ENCODE assay signal across 16 cellular contexts in genomic region chr12:15741082-15741481, GRCh38. TPM values are rescaled to one million over a fixed set of nuclear protein-coding genes. Genes with fewer than 3 reads are reported as not detected.
A peak's percentile ranks its signal among the peaks of the same experiment; 100 is the strongest.
DNase-seq lines count a peak whose midpoint lies in the region; ATAC-seq and TF ChIP-seq lines count a peak whose summit lies in the region.
"Had no signal": no experiment of that assay in that cellular context is flagged by ENCODE, and none has a peak within 500 bp of the region (broad histone marks: within the 10 kb centered on the region; RNA-seq: fewer than 3 reads in every experiment).

No MANE protein-coding gene starts in this region.

- H3K27me3 ChIP-seq in foreskin keratinocyte = no peaks in the 10 kb centered on the region
- H3K27me3 ChIP-seq: BLaER1 had no signal

- DNase-seq in AG08396 (ENCODE audit: low spot score) = peak; percentile 13
- DNase-seq in HCEC 1CT = peak; percentile 47
- peak; percentile 24 for DNase-seq in RKO (ENCODE audit: low spot score)
- no peak for DNase-seq in foreskin keratinocyte
- no peak for DNase-seq in NCI-H1930 (lab: John Stamatoyannopoulos, UW)
- no peak for DNase-seq in HK-2 (ENCODE audit: unreplicated experiment)
- no peak for DNase-seq in NCI-H2107 (lab: John Stamatoyannopoulos, UW)
- DNase-seq: AML-193; Caco-2; CD8-positive, alpha-beta memory T cell; DND-41; Karpas-422 had no signal

- TF ChIP-seq CTCF in foreskin keratinocyte (conservative IDR thresholded peaks at IDR 0.05) = no peak

- no peaks in the 10 kb centered on the region for H3K4me1 ChIP-seq in foreskin keratinocyte
- H3K4me1 ChIP-seq: BLaER1 had no signal

- ATAC-seq in foreskin keratinocyte (peak; percentile 54), HG03039 (IDR thresholded peaks at IDR 0.05; ENCODE audit: unreplicated experiment) (no peak)
- ATAC-seq: K562 had no signal

- no peak overlapping the region for H3K27ac ChIP-seq in foreskin keratinocyte
- H3K27ac ChIP-seq: 22Rv1, BLaER1 had no signal

RNA-seq across cellular contexts. Expression of gene EPS8, which starts 48.1 kb away (rescaled TPM):
- 2.8 and 4.0 TPM in 2 replicates for total RNA-seq in foreskin keratinocyte
- polyA plus RNA-seq in foreskin keratinocyte = 0.62 and 1.3 TPM in 2 replicates

Comparison
In these comparisons a context has a peak if more than half of its experiments do, and no peak if none do; other contexts are left out.
1. DNase-seq: peak in AG08396 (single experiment), HCEC 1CT (single experiment) and RKO (single experiment); none in foreskin keratinocyte (0 of 2), NCI-H1930 (0 of 2), HK-2 (single experiment) and NCI-H2107 (single experiment).